In the genomic region with DNA sequence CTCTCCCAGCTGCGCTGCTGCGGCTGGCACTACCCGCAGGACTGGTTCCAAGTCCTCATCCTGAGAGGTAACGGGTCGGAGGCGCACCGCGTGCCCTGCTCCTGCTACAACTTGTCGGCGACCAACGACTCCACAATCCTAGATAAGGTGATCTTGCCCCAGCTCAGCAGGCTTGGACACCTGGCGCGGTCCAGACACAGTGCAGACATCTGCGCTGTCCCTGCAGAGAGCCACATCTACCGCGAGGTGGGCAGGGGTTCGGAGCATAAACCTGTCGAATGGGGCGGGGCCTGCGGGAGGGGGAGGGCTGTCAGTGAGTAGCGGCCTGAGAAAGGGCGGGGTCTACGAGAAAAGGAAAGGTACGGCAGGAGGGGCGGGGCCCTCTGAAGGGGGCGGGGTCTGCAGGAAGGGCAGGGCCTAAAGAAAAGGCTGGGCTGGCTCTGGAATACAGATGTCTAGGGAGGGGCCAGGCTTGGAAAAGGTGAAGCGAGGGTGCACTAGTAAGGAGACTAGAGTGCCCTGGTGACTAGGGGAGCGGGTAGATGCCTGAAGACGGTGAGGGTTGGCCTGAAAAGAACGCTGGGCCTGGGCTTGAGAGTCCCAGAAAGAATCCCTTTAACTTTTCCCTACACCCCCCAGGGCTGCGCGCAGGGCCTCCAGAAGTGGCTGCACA, we compare ENCODE assay signal across 9 cellular contexts. TPM values are rescaled to one million over a fixed set of nuclear protein-coding genes. Genes with fewer than 3 reads are reported as not detected.
A peak's percentile ranks its signal among the peaks of the same experiment; 100 is the strongest.
DNase-seq lines count a peak whose midpoint lies in the region; ATAC-seq and TF ChIP-seq lines count a peak whose summit lies in the region.
"Had no signal": no experiment of that assay in that cellular context is flagged by ENCODE, and none has a peak within 500 bp of the region (broad histone marks: within the 10 kb centered on the region; RNA-seq: fewer than 3 reads in every experiment).

No MANE protein-coding gene starts in this region.

- H3K36me3 ChIP-seq in right atrium auricular region, result peaks cover 22% of the 10 kb centered on the region

- no peak for ATAC-seq in activated CD8-positive, alpha-beta memory T cell treated with anti-CD3 and anti-CD28 coated beads, Interleukin-2, amount 10 ng/mL, durations not matched to agents 7 days and 5 days
- no peak for ATAC-seq in HG02623 (IDR thresholded peaks at IDR 0.05; ENCODE audit: unreplicated experiment)
- ATAC-seq in HG02981 (IDR thresholded peaks at IDR 0.05; ENCODE audit: unreplicated experiment), result no peak

- peak overlapping the region; percentile 35 to 54 for H3K4me3 ChIP-seq in right atrium auricular region

- peaks cover 29% of the 10 kb centered on the region for H3K36me3 Mint-ChIP-seq in activated CD8-positive, alpha-beta memory T cell treated with anti-CD3 and anti-CD28 coated beads, Interleukin-2, amount 10 ng/mL, durations not matched to agents 7 days and 5 days
- H3K36me3 Mint-ChIP-seq in activated naive CD8-positive, alpha-beta T cell treated with anti-CD3 and anti-CD28 coated beads for 36 hours, result peaks cover 24% of the 10 kb centered on the region

- no peaks in the 10 kb centered on the region for H3K27me3 ChIP-seq in right atrium auricular region

- H3K4me1 Mint-ChIP-seq in activated CD8-positive, alpha-beta memory T cell treated with anti-CD3 and anti-CD28 coated beads, Interleukin-2, amount 10 ng/mL, durations not matched to agents 7 days and 5 days, result peaks cover 52% of the 10 kb centered on the region
- H3K4me1 Mint-ChIP-seq in activated naive CD8-positive, alpha-beta T cell treated with anti-CD3 and anti-CD28 coated beads for 36 hours, result peaks cover 34% of the 10 kb centered on the region

- H3K27ac ChIP-seq in right atrium auricular region, result peak overlapping the region; percentile 85 to 91

- H3K27me3 Mint-ChIP-seq in activated CD8-positive, alpha-beta memory T cell treated with anti-CD3 and anti-CD28 coated beads, Interleukin-2, amount 10 ng/mL, durations not matched to agents 7 days and 5 days, result no peaks in the 10 kb centered on the region
- H3K27me3 Mint-ChIP-seq in activated naive CD8-positive, alpha-beta T cell treated with anti-CD3 and anti-CD28 coated beads for 36 hours, result no peaks in the 10 kb centered on the region

- CTCF ChIA-PET in activated CD8-positive, alpha-beta memory T cell treated with anti-CD3 and anti-CD28 coated beads, Interleukin-2, amount 10 ng/mL, durations not matched to agents 7 days and 5 days (lab: Charles Lee), result no interaction called here

- peaks cover 5 to 36% of the 10 kb centered on the region in 2 donors for H3K4me1 ChIP-seq in right atrium auricular region

- DNase-seq in activated CD8-positive, alpha-beta memory T cell treated with anti-CD3 and anti-CD28 coated beads, Interleukin-2, amount 50 U/mL, for 48 hours, result peak; percentile 57
- no peak for DNase-seq in activated CD8-positive, alpha-beta memory T cell treated with anti-CD3 and anti-CD28 coated beads, Interleukin-2, amount 10 ng/mL, durations not matched to agents 7 days and 5 days
- DNase-seq in activated naive CD8-positive, alpha-beta T cell treated with anti-CD3 and anti-CD28 coated beads for 36 hours, result peak; percentile 33
- peak; percentile 71 for DNase-seq in right atrium auricular region (ENCODE audit: low spot score)
- peak; percentile 64 for DNase-seq in renal cortical epithelial cell (ENCODE audit: low read depth)
- DNase-seq in cerebellar nuclear complex (lab: John Stamatoyannopoulos, UW), result no peak

- no peak overlapping the region for H3K4me3 Mint-ChIP-seq in activated CD8-positive, alpha-beta memory T cell treated with anti-CD3 and anti-CD28 coated beads, Interleukin-2, amount 10 ng/mL, durations not matched to agents 7 days and 5 days
- peak overlapping the region; percentile 22 for H3K4me3 Mint-ChIP-seq in activated naive CD8-positive, alpha-beta T cell treated with anti-CD3 and anti-CD28 coated beads for 36 hours

- no peaks in the 10 kb centered on the region for H3K9me3 ChIP-seq in right atrium auricular region

- no peak overlapping the region for H3K27ac Mint-ChIP-seq in activated CD8-positive, alpha-beta memory T cell treated with anti-CD3 and anti-CD28 coated beads, Interleukin-2, amount 10 ng/mL, durations not matched to agents 7 days and 5 days
- peak overlapping the region; percentile 72 for H3K27ac Mint-ChIP-seq in activated naive CD8-positive, alpha-beta T cell treated with anti-CD3 and anti-CD28 coated beads for 36 hours

- no peak for TF ChIP-seq CTCF in right atrium auricular region (IDR thresholded peaks at IDR 0.05)

- H3K9me3 Mint-ChIP-seq in activated CD8-positive, alpha-beta memory T cell treated with anti-CD3 and anti-CD28 coated beads, Interleukin-2, amount 10 ng/mL, durations not matched to agents 7 days and 5 days (ENCODE audit: low read depth), result no peaks in the 10 kb centered on the region
- H3K9me3 Mint-ChIP-seq in activated naive CD8-positive, alpha-beta T cell treated with anti-CD3 and anti-CD28 coated beads for 36 hours, result no peaks in the 10 kb centered on the region

RNA-seq across cellular contexts. Expression of gene CD37, which starts 3.6 kb away (rescaled TPM):
- 100 to 1,000 TPM; 126 to 177 TPM for total RNA-seq in activated CD8-positive, alpha-beta memory T cell treated with anti-CD3 and anti-CD28 coated beads, Interleukin-2, amount 10 ng/mL, durations not matched to agents 7 days and 5 days
- total RNA-seq in activated naive CD8-positive, alpha-beta T cell treated with anti-CD3 and anti-CD28 coated beads for 36 hours, result 100 to 1,000 TPM; 110 to 114 TPM
- total RNA-seq in right atrium auricular region, result 10 to 100 TPM in 1 of 2 donors, 1 to 10 TPM in 1; 2.6 to 12.1 TPM
- not detected in 2 replicates for total RNA-seq in renal cortical epithelial cell

RNA-seq across cellular contexts. Expression of gene SLC6A16, which starts 13.8 kb away (rescaled TPM):
- total RNA-seq in activated CD8-positive, alpha-beta memory T cell treated with anti-CD3 and anti-CD28 coated beads, Interleukin-2, amount 10 ng/mL, durations not matched to agents 7 days and 5 days, result 1 to 10 TPM; 2.5 to 2.7 TPM
- 1 to 10 TPM in 1 of 2 experiments, under 1 TPM in 1; 0.86 to 1.4 TPM for total RNA-seq in activated naive CD8-positive, alpha-beta T cell treated with anti-CD3 and anti-CD28 coated beads for 36 hours
- total RNA-seq in right atrium auricular region (under 1 TPM; 0.56 to 0.90 TPM), renal cortical epithelial cell (0.25 TPM in 1 of 2 replicates, not detected in the other)

RNA-seq across cellular contexts. Expression of gene TEAD2, which starts 23.4 kb away (rescaled TPM):
- not detected for total RNA-seq in activated CD8-positive, alpha-beta memory T cell treated with anti-CD3 and anti-CD28 coated beads, Interleukin-2, amount 10 ng/mL, durations not matched to agents 7 days and 5 days
- not detected for total RNA-seq in activated naive CD8-positive, alpha-beta T cell treated with anti-CD3 and anti-CD28 coated beads for 36 hours
- 10 to 100 TPM; 39.8 to 45.3 TPM for total RNA-seq in right atrium auricular region
- total RNA-seq in renal cortical epithelial cell, result 28.0 and 34.2 TPM in 2 replicates
- total RNA-seq: activated CD8-positive, alpha-beta memory T cell treated with anti-CD3 and anti-CD28 coated beads for 36 hours had no signal

RNA-seq across cellular contexts. Expression of gene DKKL1, which starts 24.9 kb away (rescaled TPM):
- not detected for total RNA-seq in activated CD8-positive, alpha-beta memory T cell treated with anti-CD3 and anti-CD28 coated beads, Interleukin-2, amount 10 ng/mL, durations not matched to agents 7 days and 5 days
- total RNA-seq in activated naive CD8-positive, alpha-beta T cell treated with anti-CD3 and anti-CD28 coated beads for 36 hours, result not detected
- not detected for total RNA-seq in right atrium auricular region
- 0.17 and 0.35 TPM in 2 replicates for total RNA-seq in renal cortical epithelial cell
- total RNA-seq: activated CD8-positive, alpha-beta memory T cell treated with anti-CD3 and anti-CD28 coated beads for 36 hours had no signal

RNA-seq across cellular contexts. Expression of gene KASH5, which starts 49.2 kb away (rescaled TPM):
- under 1 TPM in 1 of 2 experiments, not detected in 1; 0.64 TPM for total RNA-seq in activated CD8-positive, alpha-beta memory T cell treated with anti-CD3 and anti-CD28 coated beads, Interleukin-2, amount 10 ng/mL, durations not matched to agents 7 days and 5 days
- 1 to 10 TPM in 1 of 2 experiments, under 1 TPM in 1; 0.45 to 1.1 TPM for total RNA-seq in activated naive CD8-positive, alpha-beta T cell treated with anti-CD3 and anti-CD28 coated beads for 36 hours
- total RNA-seq in right atrium auricular region (not detected), renal cortical epithelial cell (not detected in 2 replicates)

Comparison
In these comparisons a context has a peak if more than half of its experiments do, and no peak if none do; other contexts are left out.
1. DNase-seq: peak in activated CD8-positive, alpha-beta memory T cell treated with anti-CD3 and anti-CD28 coated beads, Interleukin-2, amount 50 U/mL, for 48 hours (single experiment), activated naive CD8-positive, alpha-beta T cell treated with anti-CD3 and anti-CD28 coated beads for 36 hours (single experiment), right atrium auricular region (single experiment) and renal cortical epithelial cell (single experiment); none in activated CD8-positive, alpha-beta memory T cell treated with anti-CD3 and anti-CD28 coated beads, Interleukin-2, amount 10 ng/mL, durations not matched to agents 7 days and 5 days (single experiment) and cerebellar nuclear complex (0 of 2).
2. RNA of gene CD37, which starts 3.6 kb away (total RNA-seq): 126 to 177 TPM in activated CD8-positive, alpha-beta memory T cell treated with anti-CD3 and anti-CD28 coated beads, Interleukin-2, amount 10 ng/mL, durations not matched to agents 7 days and 5 days and 110 to 114 TPM in activated naive CD8-positive, alpha-beta T cell treated with anti-CD3 and anti-CD28 coated beads for 36 hours; 2.6 to 12.1 TPM in right atrium auricular region and not detected in renal cortical epithelial cell; every median in the first group is over 4 times any median in the second.
3. RNA of gene TEAD2, which starts 23.4 kb away (total RNA-seq): 39.8 to 45.3 TPM in right atrium auricular region and 28.0 to 34.2 TPM in renal cortical epithelial cell; not detected in activated CD8-positive, alpha-beta memory T cell treated with anti-CD3 and anti-CD28 coated beads, Interleukin-2, amount 10 ng/mL, durations not matched to agents 7 days and 5 days and not detected in activated naive CD8-positive, alpha-beta T cell treated with anti-CD3 and anti-CD28 coated beads for 36 hours; every median in the first group is over 10 times any median in the second.